ENCODE assay signal across 1 cellular context in the genomic region with DNA sequence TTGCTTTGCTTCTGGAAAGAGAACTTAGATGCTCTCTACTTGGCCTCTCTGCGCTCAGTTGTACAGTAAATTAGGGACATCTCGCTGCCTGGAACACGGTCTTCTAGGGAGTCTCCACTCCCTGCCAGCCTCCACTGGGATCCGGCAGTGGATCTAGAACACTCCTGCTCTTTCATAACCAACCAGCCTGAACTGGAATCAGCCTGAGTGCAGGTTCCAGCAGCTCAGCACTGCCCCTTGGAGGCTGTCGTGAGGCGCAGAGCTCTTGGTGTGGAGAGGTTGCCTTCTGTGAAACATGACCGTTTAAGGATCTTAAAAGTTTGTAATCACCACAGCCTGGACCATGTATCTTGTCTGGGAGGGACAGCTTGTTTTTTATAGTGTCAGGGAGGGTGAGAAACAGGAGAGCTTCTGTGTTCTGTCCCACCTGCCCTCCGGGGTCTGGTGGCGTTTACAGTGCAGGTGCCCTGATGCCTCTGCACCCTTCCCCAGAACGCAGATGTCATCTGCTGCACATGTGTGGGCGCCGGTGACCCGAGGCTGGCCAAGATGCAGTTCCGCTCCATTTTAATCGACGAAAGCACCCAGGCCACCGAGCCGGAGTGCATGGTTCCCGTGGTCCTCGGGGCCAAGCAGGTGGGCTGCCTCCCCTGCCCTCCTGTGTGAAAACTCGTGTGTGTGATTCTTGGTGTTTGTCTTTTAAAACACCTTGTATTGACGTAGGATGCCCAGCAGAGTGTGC.
TF ChIP-seq lines count a peak whose summit lies in the region.

No MANE protein-coding gene starts in this region.

TF ChIP-seq in H1, 55 proteins besides CTCF, POLR2A, EP300 and RAD21:
- TF ChIP-seq BCL11A (IDR thresholded peaks at IDR 0.05; ENCODE audit: low read depth in 2 of 2, low read length in 2 of 2) (no peak), CBX8 (IDR thresholded peaks at IDR 0.05; ENCODE audit: borderline replicate concordance, low read depth, low read length) (no peak), KDM5A (IDR thresholded peaks at IDR 0.05; ENCODE audit: low read length) (no peak), KDM1A (IDR thresholded peaks at IDR 0.05; ENCODE audit: borderline replicate concordance, low read length) (no peak), RBBP5 (IDR thresholded peaks at IDR 0.05; ENCODE audit: borderline replicate concordance, low read depth, low read length) (no peak), KDM4A (IDR thresholded peaks at IDR 0.05; ENCODE audit: low read depth, low read length, severe bottlenecking) (no peak), SP2 (IDR thresholded peaks at IDR 0.05; ENCODE audit: low read length) (no peak), PHF8 (conservative IDR thresholded peaks at IDR 0.05; ENCODE audit: low read depth, low read length) (no peak), TBP (IDR thresholded peaks at IDR 0.05; ENCODE audit: low read depth, low read length) (no peak)
